Comparison of ENCODE assay signal across 13 cellular contexts in genomic region chr9:136019041-136019680, GRCh38.
"Had no signal": no experiment of that assay in that cellular context is flagged by ENCODE, and none has a peak within 500 bp of the region (broad histone marks: within the 10 kb centered on the region; RNA-seq: fewer than 3 reads in every experiment).

No MANE protein-coding gene starts in this region.

- H3K27me3 ChIP-seq: ovary, tibial nerve had no signal

- H3K4me3 ChIP-seq: coronary artery, ovary, SK-N-MC, tibial nerve had no signal

- ATAC-seq: activated CD4-positive, CD25-positive, alpha-beta regulatory T cell treated with anti-CD3 and anti-CD28 coated beads, Interleukin-2, amount 50 U/mL, for 24 hours had no signal

- H3K9me3 ChIP-seq: ovary, tibial nerve had no signal

- H3K27ac ChIP-seq: coronary artery, ovary, SK-N-MC had no signal

- DNase-seq: activated CD4-positive, alpha-beta T cell treated with anti-CD3 and anti-CD28 coated beads, Interleukin-2, amount 50 U/mL, for 48 hours; activated naive CD4-positive, alpha-beta T cell; activated naive CD8-positive, alpha-beta T cell treated with anti-CD3 and anti-CD28 coated beads, Interleukin-2, amount 10 ng/mL, durations not matched to agents 7 days and 5 days; effector CD8-positive, alpha-beta T cell; foreskin fibroblast; kidney glomerular epithelial cell; stimulated activated CD4-positive, alpha-beta T cell treated with anti-CD3 and anti-CD28 coated beads, Interleukin-2, amount 100 ng/mL, for 48 hours; stimulated activated naive CD4-positive, alpha-beta T cell had no signal

- H3K36me3 ChIP-seq: ovary had no signal
